12 cellular contexts compared by ENCODE assay signal in genomic region chr10:26528715-26529393, GRCh38.
A peak's percentile ranks its signal among the peaks of the same experiment; 100 is the strongest.
DNase-seq lines count a peak whose midpoint lies in the region; ATAC-seq lines count a peak whose summit lies in the region.
"Had no signal": no experiment of that assay in that cellular context is flagged by ENCODE, and none has a peak within 500 bp of the region (broad histone marks: within the 10 kb centered on the region; RNA-seq: fewer than 3 reads in every experiment).

No MANE protein-coding gene starts in this region.

- no peak overlapping the region for H3K4me3 Mint-ChIP-seq in activated naive CD8-positive, alpha-beta T cell
- H3K4me3 Mint-ChIP-seq in activated naive CD8-positive, alpha-beta T cell treated with anti-CD3 and anti-CD28 coated beads, Interleukin-2, amount 50 U/mL, for 24 hours: no peak overlapping the region
- peak overlapping the region; percentile 14 for H3K4me3 Mint-ChIP-seq in stimulated activated memory B cell treated with anti-CD40 and anti-IgM and Interleukin-4, amounts not matched to agents 10 μg/mL and 1 μg/mL and 100 μg/mL, for 72 hours
- H3K4me3 Mint-ChIP-seq: activated naive CD4-positive, alpha-beta T cell treated with anti-CD3 and anti-CD28 coated beads, Interleukin-2, amount 10 ng/mL, durations not matched to agents 7 days and 5 days had no signal

- peaks cover 28% of the 10 kb centered on the region for H3K4me1 Mint-ChIP-seq in activated naive CD8-positive, alpha-beta T cell (ENCODE audit: low read depth)
- peaks cover 30% of the 10 kb centered on the region for H3K4me1 Mint-ChIP-seq in activated naive CD8-positive, alpha-beta T cell treated with anti-CD3 and anti-CD28 coated beads, Interleukin-2, amount 50 U/mL, for 24 hours
- H3K4me1 Mint-ChIP-seq in stimulated activated memory B cell treated with anti-CD40 and anti-IgM and Interleukin-4, amounts not matched to agents 10 μg/mL and 1 μg/mL and 100 μg/mL, for 72 hours: peaks cover 55% of the 10 kb centered on the region
- H3K4me1 Mint-ChIP-seq: activated naive CD4-positive, alpha-beta T cell treated with anti-CD3 and anti-CD28 coated beads, Interleukin-2, amount 10 ng/mL, durations not matched to agents 7 days and 5 days had no signal

- H3K9me3 Mint-ChIP-seq in activated naive CD8-positive, alpha-beta T cell (ENCODE audit: low read depth): no peaks in the 10 kb centered on the region
- H3K9me3 Mint-ChIP-seq in activated naive CD8-positive, alpha-beta T cell treated with anti-CD3 and anti-CD28 coated beads, Interleukin-2, amount 50 U/mL, for 24 hours: no peaks in the 10 kb centered on the region
- no peaks in the 10 kb centered on the region for H3K9me3 Mint-ChIP-seq in stimulated activated memory B cell treated with anti-CD40 and anti-IgM and Interleukin-4, amounts not matched to agents 10 μg/mL and 1 μg/mL and 100 μg/mL, for 72 hours
- H3K9me3 Mint-ChIP-seq: activated naive CD4-positive, alpha-beta T cell treated with anti-CD3 and anti-CD28 coated beads, Interleukin-2, amount 10 ng/mL, durations not matched to agents 7 days and 5 days had no signal

- peak overlapping the region; percentile 46 for H3K27ac Mint-ChIP-seq in activated naive CD8-positive, alpha-beta T cell
- no peak overlapping the region for H3K27ac Mint-ChIP-seq in activated naive CD8-positive, alpha-beta T cell treated with anti-CD3 and anti-CD28 coated beads, Interleukin-2, amount 50 U/mL, for 24 hours
- H3K27ac Mint-ChIP-seq in stimulated activated memory B cell treated with anti-CD40 and anti-IgM and Interleukin-4, amounts not matched to agents 10 μg/mL and 1 μg/mL and 100 μg/mL, for 72 hours: peak overlapping the region; percentile 81

- H3K36me3 Mint-ChIP-seq in activated naive CD8-positive, alpha-beta T cell: peaks cover 24% of the 10 kb centered on the region
- peaks cover 54% of the 10 kb centered on the region for H3K36me3 Mint-ChIP-seq in activated naive CD8-positive, alpha-beta T cell treated with anti-CD3 and anti-CD28 coated beads, Interleukin-2, amount 50 U/mL, for 24 hours (ENCODE audit: low read depth)
- peaks cover 68% of the 10 kb centered on the region for H3K36me3 Mint-ChIP-seq in stimulated activated memory B cell treated with anti-CD40 and anti-IgM and Interleukin-4, amounts not matched to agents 10 μg/mL and 1 μg/mL and 100 μg/mL, for 72 hours

- no peak for ATAC-seq in activated naive CD8-positive, alpha-beta T cell treated with anti-CD3 and anti-CD28 coated beads, Interleukin-2, amount 50 U/mL, for 24 hours
- peak; percentile 83 for ATAC-seq in GM21717 (IDR thresholded peaks at IDR 0.05; ENCODE audit: unreplicated experiment)
- peak; percentile 64 for ATAC-seq in HG03457 (IDR thresholded peaks at IDR 0.05; ENCODE audit: unreplicated experiment)
- peak; percentile 92 for ATAC-seq in stimulated activated memory B cell treated with anti-CD40 and anti-IgM and Interleukin-4, amounts not matched to agents 10 μg/mL and 1 μg/mL and 100 μg/mL, for 72 hours

- H3K27me3 Mint-ChIP-seq in activated naive CD8-positive, alpha-beta T cell: no peaks in the 10 kb centered on the region
- H3K27me3 Mint-ChIP-seq in activated naive CD8-positive, alpha-beta T cell treated with anti-CD3 and anti-CD28 coated beads, Interleukin-2, amount 50 U/mL, for 24 hours: no peaks in the 10 kb centered on the region
- no peaks in the 10 kb centered on the region for H3K27me3 Mint-ChIP-seq in stimulated activated memory B cell treated with anti-CD40 and anti-IgM and Interleukin-4, amounts not matched to agents 10 μg/mL and 1 μg/mL and 100 μg/mL, for 72 hours
- H3K27me3 Mint-ChIP-seq: activated naive CD4-positive, alpha-beta T cell treated with anti-CD3 and anti-CD28 coated beads, Interleukin-2, amount 10 ng/mL, durations not matched to agents 7 days and 5 days had no signal

- no peak for DNase-seq in activated naive CD8-positive, alpha-beta T cell treated with anti-CD3 and anti-CD28 coated beads, Interleukin-2, amount 50 U/mL, for 24 hours
- DNase-seq in C1 segment of cervical spinal cord (lab: John Stamatoyannopoulos, UW): no peak
- no peak for DNase-seq in 8988T
- no peak for DNase-seq in hypothalamus (lab: John Stamatoyannopoulos, UW)
- DNase-seq: activated naive CD4-positive, alpha-beta T cell treated with anti-CD3 and anti-CD28 coated beads, Interleukin-2, amount 10 ng/mL, durations not matched to agents 7 days and 5 days; H7; NCI-H2171; tibial artery had no signal
